ENCODE assay signal across 2 cellular contexts in genomic region chr21:41390043-41390639, GRCh38.
TF ChIP-seq lines count a peak whose summit lies in the region.

No MANE protein-coding gene starts in this region.

TF ChIP-seq in HEK293, 187 proteins besides CTCF, POLR2A, EP300 and RAD21 (continued from another document):
- no peak for TF ChIP-seq ZNF16 (tag by site-specific recombination; IDR thresholded peaks at IDR 0.05; ENCODE audit: low read depth)

TF ChIP-seq in GM12878, 131 proteins besides CTCF, POLR2A, EP300 and RAD21 (continued from another document):
- TF ChIP-seq HSF1 (IDR thresholded peaks at IDR 0.05; ENCODE audit: low read depth, low read length): no peak
